In the genomic region with DNA sequence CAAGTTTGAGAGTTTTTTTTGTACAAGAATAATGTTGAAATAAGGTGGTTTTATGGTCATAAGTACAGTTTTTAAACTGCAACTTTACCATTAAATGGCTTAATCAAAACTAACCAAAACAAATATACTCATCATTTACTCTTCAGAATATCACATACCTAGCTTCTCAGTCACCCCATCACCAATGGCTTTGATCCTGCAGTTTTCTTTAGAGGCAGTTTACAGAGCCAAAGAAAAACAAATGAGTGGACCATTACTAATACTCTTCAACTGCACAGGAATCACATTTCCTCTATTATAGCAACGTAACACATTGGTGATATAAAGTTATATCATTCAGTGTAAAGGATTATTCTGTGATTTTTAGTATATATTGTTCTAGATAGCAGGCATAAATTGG, we compare ENCODE assay signal across 19 cellular contexts.
"Had no signal": no experiment of that assay in that cellular context is flagged by ENCODE, and none has a peak within 500 bp of the region (broad histone marks: within the 10 kb centered on the region; RNA-seq: fewer than 3 reads in every experiment).

No MANE protein-coding gene starts in this region.

- H3K27ac ChIP-seq: dorsolateral prefrontal cortex, esophagus muscularis mucosa, psoas muscle, transverse colon had no signal

- H3K4me1 Mint-ChIP-seq: activated naive CD8-positive, alpha-beta T cell treated with anti-CD3 and anti-CD28 coated beads, Interleukin-2, amount 50 U/mL, for 24 hours; T-cell had no signal

- H3K27me3 ChIP-seq: dorsolateral prefrontal cortex, esophagus muscularis mucosa, transverse colon had no signal

- ATAC-seq: activated CD8-positive, alpha-beta T cell treated with anti-CD3 and anti-CD28 coated beads for 36 hours; activated naive CD8-positive, alpha-beta T cell treated with anti-CD3 and anti-CD28 coated beads, Interleukin-2, amount 50 U/mL, for 24 hours; left ventricle myocardium superior; psoas muscle; sciatic nerve; T-cell had no signal

- H3K27me3 Mint-ChIP-seq: activated CD8-positive, alpha-beta T cell treated with anti-CD3 and anti-CD28 coated beads for 36 hours; activated naive CD8-positive, alpha-beta T cell treated with anti-CD3 and anti-CD28 coated beads, Interleukin-2, amount 50 U/mL, for 24 hours; T-cell had no signal

- H3K9me3 ChIP-seq: esophagus muscularis mucosa, psoas muscle, transverse colon had no signal

- H3K36me3 ChIP-seq: esophagus muscularis mucosa, transverse colon had no signal

- H3K4me1 ChIP-seq: esophagus muscularis mucosa, psoas muscle, transverse colon had no signal

- H3K4me3 ChIP-seq: dorsolateral prefrontal cortex, esophagus muscularis mucosa, psoas muscle, transverse colon had no signal

- H3K36me3 Mint-ChIP-seq: T-cell had no signal

- H3K27ac Mint-ChIP-seq: activated CD8-positive, alpha-beta T cell treated with anti-CD3 and anti-CD28 coated beads for 36 hours; activated naive CD8-positive, alpha-beta T cell treated with anti-CD3 and anti-CD28 coated beads, Interleukin-2, amount 50 U/mL, for 24 hours; activated T-helper 1 cell treated with anti-CD3 and anti-CD28 coated beads, Interleukin-12 subunit alpha, Interleukin-12 subunit beta, Interleukin-2, Interleukin-4 antibody, amounts not matched to agents 30 ng/mL and 10 ng/mL and 1 ng/mL, durations not matched to agents 14 hours and 24 hours and 36 hours; nephron progenitor cell; T-cell had no signal

- DNase-seq: activated CD4-positive, alpha-beta T cell treated with anti-CD3 and anti-CD28 coated beads for 4 hours; activated CD8-positive, alpha-beta memory T cell treated with anti-CD3 and anti-CD28 coated beads, Interleukin-2, amount 50 U/mL, for 4 hours; activated CD8-positive, alpha-beta T cell treated with anti-CD3 and anti-CD28 coated beads for 36 hours; activated naive CD4-positive, alpha-beta T cell treated with Interleukin-2 at 50 U/mL for 16 hours; activated naive CD8-positive, alpha-beta T cell treated with anti-CD3 and anti-CD28 coated beads, Interleukin-2, amount 50 U/mL, for 24 hours; dorsolateral prefrontal cortex; foreskin melanocyte; head of caudate nucleus; left ventricle myocardium superior; nephron progenitor cell; psoas muscle; stimulated activated CD4-positive, alpha-beta T cell treated with anti-CD3 and anti-CD28 coated beads, Interleukin-12 subunit alpha, Interleukin-12 subunit beta, amount 100 ng/mL, for 4 hours; stimulated activated naive CD4-positive, alpha-beta T cell; substantia nigra; T-cell; transverse colon had no signal

- H3K9me3 Mint-ChIP-seq: nephron progenitor cell had no signal

- H3K4me3 Mint-ChIP-seq: activated CD8-positive, alpha-beta T cell treated with anti-CD3 and anti-CD28 coated beads for 36 hours; activated naive CD8-positive, alpha-beta T cell treated with anti-CD3 and anti-CD28 coated beads, Interleukin-2, amount 50 U/mL, for 24 hours; activated T-helper 1 cell treated with anti-CD3 and anti-CD28 coated beads, Interleukin-12 subunit alpha, Interleukin-12 subunit beta, Interleukin-2, Interleukin-4 antibody, amounts not matched to agents 30 ng/mL and 10 ng/mL and 1 ng/mL, durations not matched to agents 14 hours and 24 hours and 36 hours; nephron progenitor cell; T-cell had no signal
